In genomic region chr19:2457394-2458037, GRCh38 we compare ENCODE assay signal across 7 cellular contexts. TPM values are rescaled to one million over a fixed set of nuclear protein-coding genes. Genes with fewer than 3 reads are reported as not detected.
DNase-seq lines count a peak whose midpoint lies in the region; ATAC-seq and TF ChIP-seq lines count a peak whose summit lies in the region.

No MANE protein-coding gene starts in this region.

- no peaks in the 10 kb centered on the region for H3K27me3 Mint-ChIP-seq in activated B cell treated with CpG ODN at 0.5 μM for 24 hours

- H3K4me3 ChIP-seq in HCT116 (replicated peaks in 1 of 2; ENCODE audit: low read depth in 1 of 2, low read length in 2 of 2) = peak overlapping the region; percentile 41 to 54
- H3K4me3 ChIP-seq in iPS-15b (ENCODE audit: low read depth, low read length) = peak overlapping the region; percentile 18

- TF ChIP-seq POLR2A in HCT116 (IDR thresholded peaks at IDR 0.05; ENCODE audit: borderline replicate concordance, extremely low read depth, insufficient read depth, insufficient read length) = no peak

- H3K4me3 Mint-ChIP-seq in activated B cell treated with CpG ODN at 0.5 μM for 24 hours = peak overlapping the region; percentile 7
- peak overlapping the region; percentile 73 for H3K4me3 Mint-ChIP-seq in stimulated activated effector memory CD8-positive, alpha-beta T cell treated with anti-CD3 and anti-CD28 coated beads, Interleukin-12 subunit alpha, Interleukin-12 subunit beta, amount 100 ng/mL, for 72 hours

- H3K36me3 ChIP-seq in HCT116 (ENCODE audit: control insufficient read depth in 1 of 2, insufficient read depth in 2 of 2, low read length in 2 of 2) (no peaks in the 10 kb centered on the region; a peak in 1 of 4 replicates), iPS-15b (ENCODE audit: control insufficient read depth, insufficient read depth, low read length) (no peaks in the 10 kb centered on the region)

- H3K4me1 Mint-ChIP-seq in activated B cell treated with CpG ODN at 0.5 μM for 24 hours = peaks cover 33% of the 10 kb centered on the region
- peaks cover 39% of the 10 kb centered on the region for H3K4me1 Mint-ChIP-seq in stimulated activated effector memory CD8-positive, alpha-beta T cell treated with anti-CD3 and anti-CD28 coated beads, Interleukin-12 subunit alpha, Interleukin-12 subunit beta, amount 100 ng/mL, for 72 hours

- peak overlapping the region; percentile 73 for H2AFZ ChIP-seq in HCT116 (ENCODE audit: low read depth, low read length, poor library complexity, severe bottlenecking)

- H3K4me2 ChIP-seq in HCT116 (ENCODE audit: low read length) = peak overlapping the region; percentile 75

- peaks cover 45% of the 10 kb centered on the region for H3K79me2 ChIP-seq in HCT116 (ENCODE audit: insufficient read depth, low read length)

- H3K4me1 ChIP-seq in HCT116 (ENCODE audit: control insufficient read depth in 1 of 2, insufficient read depth in 2 of 2, low read length in 2 of 2) = peaks cover 9 to 43% of the 10 kb centered on the region in 2 experiments; a peak in 3 of 4 replicates
- H3K4me1 ChIP-seq in iPS-15b (ENCODE audit: control insufficient read depth, insufficient read depth, low read length) = no peaks in the 10 kb centered on the region

- H3K36me3 Mint-ChIP-seq in activated B cell treated with CpG ODN at 0.5 μM for 24 hours (ENCODE audit: low read depth) = no peaks in the 10 kb centered on the region
- peaks cover 14% of the 10 kb centered on the region for H3K36me3 Mint-ChIP-seq in stimulated activated effector memory CD8-positive, alpha-beta T cell treated with anti-CD3 and anti-CD28 coated beads, Interleukin-12 subunit alpha, Interleukin-12 subunit beta, amount 100 ng/mL, for 72 hours

- H3K9me3 Mint-ChIP-seq in activated B cell treated with CpG ODN at 0.5 μM for 24 hours = no peaks in the 10 kb centered on the region
- no peaks in the 10 kb centered on the region for H3K9me3 Mint-ChIP-seq in stimulated activated effector memory CD8-positive, alpha-beta T cell treated with anti-CD3 and anti-CD28 coated beads, Interleukin-12 subunit alpha, Interleukin-12 subunit beta, amount 100 ng/mL, for 72 hours

- H3K27ac Mint-ChIP-seq in activated B cell treated with CpG ODN at 0.5 μM for 24 hours = peak overlapping the region; percentile 85
- peak overlapping the region; percentile 86 for H3K27ac Mint-ChIP-seq in stimulated activated effector memory CD8-positive, alpha-beta T cell treated with anti-CD3 and anti-CD28 coated beads, Interleukin-12 subunit alpha, Interleukin-12 subunit beta, amount 100 ng/mL, for 72 hours

- POLR2A ChIA-PET in HCT116 (lab: Charles Lee) = interaction anchor here (0.9 to 1.4 kb wide), 6 partner anchors 12 to 185 kb away, joined by 3 to 7 read pairs (median 3); partner anchors contain the start of genes GADD45B and TIMM13
- POLR2A ChIA-PET in activated B cell treated with CpG ODN at 0.5 μM for 24 hours (lab: Charles Lee) = interaction anchor here (0.7 to 2.7 kb wide), 7 partner anchors 11 to 1055 kb away, joined by 3 to 23 read pairs (median 5); partner anchors contain the start of genes GADD45B and TIMM13

- ATAC-seq in HCT116 = no peak
- no peak for ATAC-seq in activated B cell treated with CpG ODN at 0.5 μM for 24 hours (ENCODE audit: low read depth)
- no peak for ATAC-seq in stimulated activated effector memory CD8-positive, alpha-beta T cell treated with anti-CD3 and anti-CD28 coated beads, Interleukin-12 subunit alpha, Interleukin-12 subunit beta, amount 100 ng/mL, for 72 hours

- DNase-seq in HCT116 (ENCODE audit: low read depth, low spot score) (no peak), activated B cell treated with CpG ODN at 0.5 μM for 24 hours (no peak), HT-29 (ENCODE audit: low spot score) (no peak), NCI-H446 treated with DMSO at 0.1 percent for 48 hours (lab: John Stamatoyannopoulos, UW) (no peak), NOMO-1 treated with dmso at 0.1 percent for 144 hours (lab: John Stamatoyannopoulos, UW; ENCODE audit: unreplicated experiment) (no peak)
- no peak for DNase-seq in stimulated activated effector memory CD8-positive, alpha-beta T cell treated with anti-CD3 and anti-CD28 coated beads, Interleukin-12 subunit alpha, Interleukin-12 subunit beta, amount 100 ng/mL, for 72 hours (ENCODE audit: low spot score in 2 of 2)

- CTCF ChIA-PET in HCT116 (lab: Charles Lee) = interaction anchor here (0.6 to 1.6 kb wide), 2 partner anchors 148 to 154 kb away, joined by 3 to 6 read pairs; no protein-coding TSS in a partner anchor
- CTCF ChIA-PET in activated B cell treated with CpG ODN at 0.5 μM for 24 hours (lab: Charles Lee) = interaction anchor here (1.3 kb wide), 1 partner anchor 30 kb away, joined by 3 read pairs; the partner anchor contains the start of gene TIMM13

- TSS peak; percentile 71 for BruUV-seq in HCT116 (replicated peaks; lab: Mats Ljungman, UMichigan)

- peak overlapping the region; percentile 96 for H3K27ac ChIP-seq in HCT116 (ENCODE audit: low read depth, low read length)

- TF ChIP-seq CTCF in HCT116 (IDR thresholded peaks at IDR 0.05 in 2 of 3, conservative IDR thresholded peaks at IDR 0.05 in 1 of 3; ENCODE audit: borderline replicate concordance in 1 of 3, insufficient read depth in 1 of 3, low read depth in 2 of 3, low read length in 2 of 3) = no peak
- no peak for TF ChIP-seq CTCF in activated B cell treated with CpG ODN at 0.5 μM for 24 hours (IDR thresholded peaks at IDR 0.05)

- RAD21 ChIA-PET in HCT116 (lab: Charles Lee; ENCODE audit: low non-redundant PET in 1 of 2, low total read pairs in 2 of 2, uncharacterized antibody in 2 of 2, unreplicated experiment in 2 of 2) = no interaction called here

- H3K9me3 ChIP-seq in HCT116 (ENCODE audit: control insufficient read depth in 1 of 2, insufficient read depth in 1 of 2, low read depth in 1 of 2, low read length in 2 of 2) (no peaks in the 10 kb centered on the region), iPS-15b (ENCODE audit: control insufficient read depth, insufficient read depth, low read length) (no peaks in the 10 kb centered on the region)

- H4K20me1 ChIP-seq in HCT116 (ENCODE audit: insufficient read depth) = peaks cover 3% of the 10 kb centered on the region; the same call in 1 of the 2 replicates

- H3K27me3 ChIP-seq in HCT116 (ENCODE audit: insufficient read depth, low read length) (no peaks in the 10 kb centered on the region), iPS-15b (ENCODE audit: control insufficient read depth, insufficient read depth, low read length) (no peaks in the 10 kb centered on the region)

- intact Hi-C loops in HCT116 (cut with micrococcal nuclease) = no loop called here
- intact Hi-C loops in activated B cell treated with CpG ODN at 0.5 μM for 24 hours (cut with micrococcal nuclease) = loop anchor here (1.0 to 5.0 kb wide), 2 partner anchors 30 to 285 kb away; partner anchors contain the start of gene TIMM13

- peak overlapping the region; percentile 67 for H3K9ac ChIP-seq in HCT116 (ENCODE audit: low read length)
- no peak overlapping the region for H3K9ac ChIP-seq in iPS-15b (ENCODE audit: low read depth, low read length)

- TF ChIP-seq RAD21 in HCT116 (IDR thresholded peaks at IDR 0.05; ENCODE audit: low read depth) = no peak

- no peaks in the 10 kb centered on the region for H3K9me2 ChIP-seq in HCT116 (ENCODE audit: insufficient read depth)

TF ChIP-seq in HCT116, 20 proteins besides CTCF, POLR2A, EP300 and RAD21:
- TF ChIP-seq SIN3A (IDR thresholded peaks at IDR 0.05; ENCODE audit: low read depth) (peak; percentile 14; the same call in 1 of the 2 replicates), CEBPB (IDR thresholded peaks at IDR 0.05; ENCODE audit: low read depth) (no peak)

RNA-seq across cellular contexts. Expression of gene LMNB2, which starts 0.8 kb away (rescaled TPM):
- total RNA-seq in HCT116 (2021; ENCODE audit: unreplicated experiment) (228 TPM), activated B cell treated with CpG ODN at 0.5 μM for 24 hours (36.4 and 39.2 TPM in 2 replicates)
- polyA plus RNA-seq in HCT116 (2012) = 166 and 204 TPM in 2 replicates
- 210 and 212 TPM in 2 replicates for total RNA-seq in HT-29 (2014; rRNA removed; shearing (Covaris generic))

RNA-seq across cellular contexts. Expression of gene GADD45B, which starts 18.4 kb away (rescaled TPM):
- total RNA-seq in HCT116 (2021; ENCODE audit: unreplicated experiment) (37.9 TPM), activated B cell treated with CpG ODN at 0.5 μM for 24 hours (291 and 302 TPM in 2 replicates)
- polyA plus RNA-seq in HCT116 (2012) = 40.1 and 61.8 TPM in 2 replicates
- total RNA-seq in HT-29 (2014; rRNA removed; shearing (Covaris generic)) = 15.2 and 21.8 TPM in 2 replicates

RNA-seq across cellular contexts. Expression of gene TIMM13, which starts 30.1 kb away (rescaled TPM):
- 151 TPM for total RNA-seq in HCT116 (2021; ENCODE audit: unreplicated experiment)
- 77.6 and 78.7 TPM in 2 replicates for polyA plus RNA-seq in HCT116 (2012)
- 63.9 and 65.3 TPM in 2 replicates for total RNA-seq in activated B cell treated with CpG ODN at 0.5 μM for 24 hours
- total RNA-seq in HT-29 (2014; rRNA removed; shearing (Covaris generic)) = 154 and 163 TPM in 2 replicates
